13 cellular contexts compared by ENCODE assay signal in the genomic region with DNA sequence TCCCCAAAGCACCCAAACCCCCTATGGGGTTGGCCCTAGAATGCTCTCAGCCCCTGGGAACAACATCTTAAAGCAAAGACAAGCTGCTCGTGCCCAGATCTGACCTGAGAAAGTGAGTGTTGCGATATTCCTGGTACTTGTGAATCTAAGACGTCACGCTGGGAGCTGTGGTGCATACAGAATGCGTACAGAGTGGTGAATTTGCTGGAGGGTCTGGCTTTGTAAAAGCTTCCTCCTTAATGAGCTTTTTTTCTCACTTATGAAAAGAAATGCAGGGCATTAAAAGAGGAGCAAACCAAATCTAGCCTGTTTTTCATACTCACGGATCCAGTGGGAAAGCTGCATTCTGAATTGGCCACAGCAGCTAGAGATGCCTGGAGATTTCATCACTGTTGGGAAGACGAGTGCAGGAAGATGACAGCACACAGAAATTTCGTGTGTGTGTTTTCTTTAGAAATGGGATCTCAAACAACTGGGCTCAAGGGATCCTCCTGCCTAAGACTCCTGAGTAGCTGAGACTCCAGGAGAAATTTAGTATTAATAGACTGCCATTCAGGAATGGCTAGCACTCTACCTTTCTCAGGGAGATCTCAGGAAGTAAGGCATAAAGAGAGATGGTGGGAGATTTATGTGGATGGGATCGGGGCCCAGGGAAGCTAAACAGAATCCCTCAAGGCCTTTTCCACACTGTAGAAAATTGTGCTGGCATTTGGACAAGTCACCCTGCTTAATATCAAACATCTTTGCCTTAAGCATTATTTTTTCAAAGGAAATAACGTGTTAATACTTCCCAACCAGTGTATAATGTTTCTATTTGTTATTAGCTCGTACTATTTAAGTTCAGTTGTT.
DNase-seq lines count a peak whose midpoint lies in the region; ATAC-seq and TF ChIP-seq lines count a peak whose summit lies in the region.
"Had no signal": no experiment of that assay in that cellular context is flagged by ENCODE, and none has a peak within 500 bp of the region (broad histone marks: within the 10 kb centered on the region; RNA-seq: fewer than 3 reads in every experiment).

No MANE protein-coding gene starts in this region.

- H3K9ac ChIP-seq in NT2/D1 (ENCODE audit: insufficient read length, low read depth) = no peak overlapping the region

- H3K4me1 ChIP-seq in Caco-2 (peaks cover 4% of the 10 kb centered on the region; the same call in 1 of the 2 replicates), NT2/D1 (ENCODE audit: insufficient read depth, insufficient read length) (peaks cover 4% of the 10 kb centered on the region), osteoblast (ENCODE audit: insufficient read depth, low read length) (peaks cover 8% of the 10 kb centered on the region)
- H3K4me1 ChIP-seq: testis had no signal

- H3K4me2 ChIP-seq in osteoblast (ENCODE audit: insufficient read depth, low read length) = peak overlapping the region; percentile 29

- H4K20me1 ChIP-seq in osteoblast (ENCODE audit: insufficient read depth, low read length) = no peaks in the 10 kb centered on the region

- H3K9me3 Mint-ChIP-seq in Caco-2 (ENCODE audit: unreplicated experiment) = no peaks in the 10 kb centered on the region
- no peaks in the 10 kb centered on the region for H3K9me3 Mint-ChIP-seq in activated naive CD4-positive, alpha-beta T cell treated with anti-CD3 and anti-CD28 coated beads, Interleukin-2, amount 10 ng/mL, durations not matched to agents 7 days and 5 days
- H3K9me3 Mint-ChIP-seq in naive thymus-derived CD8-positive, alpha-beta T cell = no peaks in the 10 kb centered on the region
- H3K9me3 Mint-ChIP-seq: activated naive CD4-positive, alpha-beta T cell treated with anti-CD3 and anti-CD28 coated beads for 36 hours; immature natural killer cell had no signal

- intact Hi-C loops in Caco-2 (cut with micrococcal nuclease; ENCODE audit: unreplicated experiment) = no loop called here

- no peaks in the 10 kb centered on the region for H3K79me2 ChIP-seq in osteoblast (ENCODE audit: insufficient read depth, low read length)

- no peak for ATAC-seq in HG03196 (IDR thresholded peaks at IDR 0.05; ENCODE audit: unreplicated experiment)
- ATAC-seq in naive thymus-derived CD8-positive, alpha-beta T cell = no peak

- H3K36me3 Mint-ChIP-seq in Caco-2 (ENCODE audit: insufficient read depth, unreplicated experiment) = no peaks in the 10 kb centered on the region
- H3K36me3 Mint-ChIP-seq in activated naive CD4-positive, alpha-beta T cell treated with anti-CD3 and anti-CD28 coated beads, Interleukin-2, amount 10 ng/mL, durations not matched to agents 7 days and 5 days = no peaks in the 10 kb centered on the region
- H3K36me3 Mint-ChIP-seq in naive thymus-derived CD8-positive, alpha-beta T cell = peaks cover 0 to 1% (median 0%) of the 10 kb centered on the region in 3 donors
- H3K36me3 Mint-ChIP-seq: immature natural killer cell had no signal

- BruUV-seq in Caco-2 (replicated peaks; lab: Mats Ljungman, UMichigan) = no TSS peak

- POLR2A ChIA-PET in Caco-2 (lab: Charles Lee) = no interaction called here
- POLR2A ChIA-PET in naive thymus-derived CD8-positive, alpha-beta T cell (lab: Charles Lee) = no interaction called here

- H3K4me1 Mint-ChIP-seq in Caco-2 (ENCODE audit: low read depth, unreplicated experiment) = peaks cover 7% of the 10 kb centered on the region
- no peaks in the 10 kb centered on the region for H3K4me1 Mint-ChIP-seq in activated naive CD4-positive, alpha-beta T cell treated with anti-CD3 and anti-CD28 coated beads, Interleukin-2, amount 10 ng/mL, durations not matched to agents 7 days and 5 days
- no peaks in the 10 kb centered on the region for H3K4me1 Mint-ChIP-seq in naive thymus-derived CD8-positive, alpha-beta T cell
- H3K4me1 Mint-ChIP-seq: immature natural killer cell had no signal

- DNase-seq in Caco-2 (no peak), NT2/D1 (ENCODE audit: low read depth, low spot score) (peak; percentile 43), fibroblast of peridontal ligament (ENCODE audit: extremely low read depth) (peak; percentile 50), osteoblast (ENCODE audit: insufficient read length, low spot score, missing footprints) (peak; percentile 82), NCI-H1092 (lab: John Stamatoyannopoulos, UW) (no peak)
- DNase-seq in activated naive CD4-positive, alpha-beta T cell treated with anti-CD3 and anti-CD28 coated beads, Interleukin-2, amount 10 ng/mL, durations not matched to agents 7 days and 5 days = no peak
- DNase-seq in naive thymus-derived CD8-positive, alpha-beta T cell = no peak
- DNase-seq: activated naive CD4-positive, alpha-beta T cell treated with anti-CD3 and anti-CD28 coated beads for 36 hours; immature natural killer cell; NCI-H2107; testis had no signal

- H3K9me3 ChIP-seq in Caco-2 = no peaks in the 10 kb centered on the region
- H3K9me3 ChIP-seq in NT2/D1 (ENCODE audit: insufficient read depth, low read length) = no peaks in the 10 kb centered on the region
- no peaks in the 10 kb centered on the region for H3K9me3 ChIP-seq in osteoblast (ENCODE audit: low read depth, low read length)
- H3K9me3 ChIP-seq: esophagus muscularis mucosa, testis had no signal

- no peaks in the 10 kb centered on the region for H3K27me3 Mint-ChIP-seq in Caco-2 (ENCODE audit: insufficient read depth, unreplicated experiment)
- peaks cover 27% of the 10 kb centered on the region for H3K27me3 Mint-ChIP-seq in activated naive CD4-positive, alpha-beta T cell treated with anti-CD3 and anti-CD28 coated beads, Interleukin-2, amount 10 ng/mL, durations not matched to agents 7 days and 5 days
- peaks cover 0 to 10% (median 0%) of the 10 kb centered on the region in 5 donors for H3K27me3 Mint-ChIP-seq in naive thymus-derived CD8-positive, alpha-beta T cell

- H3K27ac Mint-ChIP-seq in Caco-2 (ENCODE audit: unreplicated experiment) = no peak overlapping the region
- no peak overlapping the region for H3K27ac Mint-ChIP-seq in activated naive CD4-positive, alpha-beta T cell treated with anti-CD3 and anti-CD28 coated beads, Interleukin-2, amount 10 ng/mL, durations not matched to agents 7 days and 5 days
- H3K27ac Mint-ChIP-seq in naive thymus-derived CD8-positive, alpha-beta T cell = no peak overlapping the region
- H3K27ac Mint-ChIP-seq: activated naive CD4-positive, alpha-beta T cell treated with anti-CD3 and anti-CD28 coated beads for 36 hours; immature natural killer cell had no signal

- H2AFZ ChIP-seq in osteoblast (ENCODE audit: low read length) = peak overlapping the region; percentile 86

- H3K27me3 ChIP-seq in Caco-2 (replicated peaks; ENCODE audit: control insufficient read depth, insufficient read depth, low read length) (no peaks in the 10 kb centered on the region), NT2/D1 (ENCODE audit: insufficient read depth, insufficient read length) (no peaks in the 10 kb centered on the region), osteoblast (ENCODE audit: insufficient read depth, low read length) (peaks cover 2% of the 10 kb centered on the region)
- H3K27me3 ChIP-seq: esophagus muscularis mucosa, testis had no signal

- CTCF ChIA-PET in Caco-2 (lab: Charles Lee) = no interaction called here
- CTCF ChIA-PET in activated naive CD4-positive, alpha-beta T cell treated with anti-CD3 and anti-CD28 coated beads, Interleukin-2, amount 10 ng/mL, durations not matched to agents 7 days and 5 days (lab: Charles Lee) = no interaction called here

- no peak for TF ChIP-seq CTCF in Caco-2 (IDR thresholded peaks at IDR 0.05; ENCODE audit: insufficient read depth in 1 of 2, low read depth in 1 of 2, low read length in 1 of 2, severe bottlenecking in 1 of 2, unreplicated experiment in 1 of 2)
- TF ChIP-seq CTCF in osteoblast (IDR thresholded peaks at IDR 0.05; ENCODE audit: extremely low read depth, low read depth, low read length) = no peak

- no peaks in the 10 kb centered on the region for H3K36me3 ChIP-seq in Caco-2 (ENCODE audit: control insufficient read depth, insufficient read depth, low read length)
- H3K36me3 ChIP-seq in NT2/D1 (ENCODE audit: insufficient read depth, insufficient read length, low read length) = no peaks in the 10 kb centered on the region
- no peaks in the 10 kb centered on the region for H3K36me3 ChIP-seq in osteoblast (ENCODE audit: insufficient read depth, low read length)
- H3K36me3 ChIP-seq: esophagus muscularis mucosa had no signal

- peak overlapping the region; percentile 46 for H3K4me3 Mint-ChIP-seq in Caco-2 (ENCODE audit: unreplicated experiment)
- no peak overlapping the region for H3K4me3 Mint-ChIP-seq in activated naive CD4-positive, alpha-beta T cell treated with anti-CD3 and anti-CD28 coated beads, Interleukin-2, amount 10 ng/mL, durations not matched to agents 7 days and 5 days
- H3K4me3 Mint-ChIP-seq in naive thymus-derived CD8-positive, alpha-beta T cell = no peak overlapping the region
- H3K4me3 Mint-ChIP-seq: activated naive CD4-positive, alpha-beta T cell treated with anti-CD3 and anti-CD28 coated beads for 36 hours; immature natural killer cell had no signal

- peak overlapping the region; percentile 4; the same call in 1 of the 2 replicates for H3K4me3 ChIP-seq in Caco-2 (ENCODE audit: low read depth, low read length)
- no peak overlapping the region for H3K4me3 ChIP-seq in NT2/D1 (ENCODE audit: insufficient read length, low read depth)
- H3K4me3 ChIP-seq in osteoblast (ENCODE audit: insufficient read depth, low read length) = no peak overlapping the region
- H3K4me3 ChIP-seq: esophagus muscularis mucosa, testis had no signal

- no peak overlapping the region for H3K27ac ChIP-seq in osteoblast (ENCODE audit: low read depth, low read length)
- H3K27ac ChIP-seq: esophagus muscularis mucosa, testis had no signal

Comparison
In these comparisons a context has a peak if more than half of its experiments do, and no peak if none do; other contexts are left out.
1. DNase-seq: peak in NT2/D1 (single experiment), fibroblast of peridontal ligament (single experiment) and osteoblast (single experiment); none in Caco-2 (0 of 2), activated naive CD4-positive, alpha-beta T cell treated with anti-CD3 and anti-CD28 coated beads, Interleukin-2, amount 10 ng/mL, durations not matched to agents 7 days and 5 days (single experiment), NCI-H1092 (single experiment) and naive thymus-derived CD8-positive, alpha-beta T cell (0 of 10).